8 cellular contexts compared by ENCODE assay signal in the genomic region with DNA sequence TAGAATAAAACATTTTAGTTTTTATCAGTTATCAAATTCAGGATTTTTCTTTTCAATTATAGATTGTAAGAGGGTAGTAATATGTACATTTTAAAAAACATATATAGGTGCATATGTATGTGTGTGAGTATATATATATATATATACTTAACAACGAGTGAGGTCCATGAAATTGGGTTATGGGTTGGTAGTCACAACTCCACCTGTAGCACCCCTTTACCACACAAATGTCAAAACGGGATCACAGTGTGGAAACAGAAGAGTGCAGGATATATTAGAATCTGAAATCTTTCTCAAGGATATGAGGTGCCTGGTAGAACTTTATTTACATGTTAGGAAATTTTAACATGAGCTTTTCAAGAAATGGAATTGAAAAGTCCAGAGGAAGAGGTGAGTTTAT. TPM values are rescaled to one million over a fixed set of nuclear protein-coding genes. Genes with fewer than 3 reads are reported as not detected.
DNase-seq lines count a peak whose midpoint lies in the region; ATAC-seq and TF ChIP-seq lines count a peak whose summit lies in the region.

No MANE protein-coding gene starts in this region.

- intact Hi-C loops in Panc1 (cut with micrococcal nuclease; ENCODE audit: unreplicated experiment): loop anchor here (10.0 kb wide), 1 partner anchor 80 kb away; no protein-coding TSS in a partner anchor

- H3K36me3 Mint-ChIP-seq in activated naive CD8-positive, alpha-beta T cell: no peaks in the 10 kb centered on the region
- peaks cover 5% of the 10 kb centered on the region for H3K36me3 Mint-ChIP-seq in activated naive CD8-positive, alpha-beta T cell treated with anti-CD3 and anti-CD28 coated beads for 36 hours

- H3K36me3 ChIP-seq in Panc1 (ENCODE audit: control insufficient read depth, insufficient read depth, low read length): no peaks in the 10 kb centered on the region; the same call in 1 of the 2 replicates
- H3K36me3 ChIP-seq in thoracic aorta: no peaks in the 10 kb centered on the region

- POLR2A ChIA-PET in Panc1 (lab: Charles Lee): no interaction called here

- H3K27me3 ChIP-seq in Panc1 (ENCODE audit: control insufficient read depth, insufficient read depth, low read length) (no peaks in the 10 kb centered on the region), thoracic aorta (replicated peaks; ENCODE audit: insufficient read depth) (no peaks in the 10 kb centered on the region)

- H3K4me1 ChIP-seq in Panc1 (ENCODE audit: control insufficient read depth, insufficient read depth, low read length) (peaks cover 17% of the 10 kb centered on the region), thoracic aorta (ENCODE audit: control insufficient read depth in 1 of 2, low read depth in 2 of 2) (peaks cover 12 to 32% of the 10 kb centered on the region in 2 donors)

- TF ChIP-seq CTCF in Panc1 (IDR thresholded peaks at IDR 0.05) (no peak), thoracic aorta (IDR thresholded peaks at IDR 0.05) (no peak)

- H3K27ac ChIP-seq in Panc1 (ENCODE audit: low read length) (peak overlapping the region; percentile 95; the same call in 1 of the 2 replicates), thoracic aorta (peak overlapping the region; percentile 96 to 98)

- peaks cover 39% of the 10 kb centered on the region for H3K4me1 Mint-ChIP-seq in activated naive CD8-positive, alpha-beta T cell (ENCODE audit: low read depth)
- H3K4me1 Mint-ChIP-seq in activated naive CD8-positive, alpha-beta T cell treated with anti-CD3 and anti-CD28 coated beads for 36 hours: peaks cover 36% of the 10 kb centered on the region

- H3K27ac Mint-ChIP-seq in activated naive CD8-positive, alpha-beta T cell: peak overlapping the region; percentile 23
- no peak overlapping the region for H3K27ac Mint-ChIP-seq in activated naive CD8-positive, alpha-beta T cell treated with anti-CD3 and anti-CD28 coated beads for 36 hours

- in situ Hi-C loops in Panc1 (cut with HindIII; ENCODE audit: low pct_unique_long_range_greater_than_20kb, low sequenced_read_pairs): no loop called here

- no peaks in the 10 kb centered on the region for H3K27me3 Mint-ChIP-seq in activated naive CD8-positive, alpha-beta T cell
- no peaks in the 10 kb centered on the region for H3K27me3 Mint-ChIP-seq in activated naive CD8-positive, alpha-beta T cell treated with anti-CD3 and anti-CD28 coated beads for 36 hours

- no TSS peak for BruUV-seq in Panc1 (replicated peaks; lab: Mats Ljungman, UMichigan)

- H3K4me3 ChIP-seq in Panc1 (ENCODE audit: low read depth in 2 of 2, low read length in 2 of 2) (no peak overlapping the region), thoracic aorta (peak overlapping the region; percentile 89)

- no peaks in the 10 kb centered on the region for H3K9me3 Mint-ChIP-seq in activated naive CD8-positive, alpha-beta T cell (ENCODE audit: low read depth)
- H3K9me3 Mint-ChIP-seq in activated naive CD8-positive, alpha-beta T cell treated with anti-CD3 and anti-CD28 coated beads for 36 hours: peaks cover 11% of the 10 kb centered on the region

- no peak for ATAC-seq in Panc1
- ATAC-seq in thoracic aorta (ENCODE audit: insufficient number of reproducible peaks, low FRiP score, low read depth): no peak
- no peak for ATAC-seq in HG03196 (IDR thresholded peaks at IDR 0.05; ENCODE audit: unreplicated experiment)
- no peak for ATAC-seq in HG03108 (IDR thresholded peaks at IDR 0.05; ENCODE audit: unreplicated experiment)

- H3K9me3 ChIP-seq in Panc1 (ENCODE audit: control insufficient read depth, insufficient read depth, low read depth, low read length) (no peaks in the 10 kb centered on the region), thoracic aorta (no peaks in the 10 kb centered on the region)

- no peak for DNase-seq in activated naive CD8-positive, alpha-beta T cell treated with anti-CD3 and anti-CD28 coated beads for 36 hours
- no peak for DNase-seq in Panc1 (ENCODE audit: low read depth, low spot score)
- DNase-seq in glomerular visceral epithelial cell (ENCODE audit: extremely low spot score): peak; percentile 38
- DNase-seq in thoracic aorta (ENCODE audit: low spot score): no peak
- DNase-seq in activated gamma-delta T cell (lab: John Stamatoyannopoulos, UW): no peak

- H3K4me3 Mint-ChIP-seq in activated naive CD8-positive, alpha-beta T cell: peak overlapping the region; percentile 98
- H3K4me3 Mint-ChIP-seq in activated naive CD8-positive, alpha-beta T cell treated with anti-CD3 and anti-CD28 coated beads for 36 hours: no peak overlapping the region

- CTCF ChIA-PET in Panc1 (lab: Charles Lee): no interaction called here

RNA-seq across cellular contexts. Expression of gene MIA2, which starts 31.3 kb away (rescaled TPM):
- 10 to 100 TPM; 19.1 to 19.5 TPM for total RNA-seq in activated naive CD8-positive, alpha-beta T cell treated with anti-CD3 and anti-CD28 coated beads for 36 hours
- 19.2 TPM for total RNA-seq in Panc1 (2021; ENCODE audit: unreplicated experiment)
- 7.4 TPM for polyA plus RNA-seq in Panc1 (2012; ENCODE audit: insufficient read length)
- 10 to 100 TPM; 19.0 to 28.2 TPM for total RNA-seq in thoracic aorta
